23 cellular contexts compared by ENCODE assay signal in genomic region chr14:48748151-48748550, GRCh38.
DNase-seq lines count a peak whose midpoint lies in the region; ATAC-seq and TF ChIP-seq lines count a peak whose summit lies in the region.
"Had no signal": no experiment of that assay in that cellular context is flagged by ENCODE, and none has a peak within 500 bp of the region (broad histone marks: within the 10 kb centered on the region; RNA-seq: fewer than 3 reads in every experiment).

No MANE protein-coding gene starts in this region.

- H2AFZ ChIP-seq in SK-N-SH (ENCODE audit: low read depth) (no peak overlapping the region), smooth muscle cell (ENCODE audit: low read depth) (peak overlapping the region; percentile 55)
- H2AFZ ChIP-seq: PC-9 had no signal

- no peaks in the 10 kb centered on the region for H3K79me1 ChIP-seq in mesendoderm (ENCODE audit: low read length)

- TF ChIP-seq POLR2A in erythroblast (IDR thresholded peaks at IDR 0.05; ENCODE audit: low read length): no peak

- no peak overlapping the region for H4K8ac ChIP-seq in mesendoderm (ENCODE audit: low read depth, low read length)

- H3K4me2 ChIP-seq in SK-N-SH: no peak overlapping the region
- H3K4me2 ChIP-seq in mesendoderm (ENCODE audit: low read length): no peak overlapping the region
- H3K4me2 ChIP-seq in smooth muscle cell: peak overlapping the region; percentile 41
- H3K4me2 ChIP-seq: GM23338, PC-9 had no signal

- WGBS in SK-N-SH (ENCODE audit: low lambda C conversion rate): 38% methylated on average over 1 of the region's 1 CpG
- WGBS in mesendoderm (ENCODE audit: extremely low coverage, insufficient coverage, low lambda C conversion rate): no CpG with 5 or more reads among the region's 1 CpG
- 63% methylated on average over 1 of the region's 1 CpG for WGBS in smooth muscle cell (ENCODE audit: low lambda C conversion rate)

- no peak for TF ChIP-seq EP300 in SK-N-SH (IDR thresholded peaks at IDR 0.05; ENCODE audit: borderline replicate concordance in 1 of 2, low read depth in 1 of 2, low read length in 1 of 2)

- TF ChIP-seq RAD21 in SK-N-SH (IDR thresholded peaks at IDR 0.05; ENCODE audit: low read length): no peak

- CTCF ChIA-PET in SK-N-SH (lab: Yijun Ruan, JAX): no interaction called here

- H4K20me1 ChIP-seq in SK-N-SH (ENCODE audit: insufficient read depth) (no peaks in the 10 kb centered on the region), smooth muscle cell (ENCODE audit: low read depth) (no peaks in the 10 kb centered on the region)

- no peak for ATAC-seq in SK-N-SH treated with all-trans-retinoic acid at 6 μM for 48 hours
- ATAC-seq: GM23338, HepG2 had no signal

- no peak overlapping the region for H4K5ac ChIP-seq in mesendoderm (ENCODE audit: low read length)

- H3K4ac ChIP-seq in mesendoderm (ENCODE audit: low read depth, low read length): no peak overlapping the region

- H2BK5ac ChIP-seq in mesendoderm (ENCODE audit: low read length): no peak overlapping the region

- H3K9ac ChIP-seq in SK-N-SH (no peak overlapping the region), mesendoderm (ENCODE audit: low read length) (no peak overlapping the region), smooth muscle cell (ENCODE audit: low read depth) (no peak overlapping the region)

- no peak overlapping the region for H3K23ac ChIP-seq in mesendoderm (ENCODE audit: low read length)

- no peak for TF ChIP-seq CTCF in SK-N-SH (IDR thresholded peaks at IDR 0.05)
- no peak for TF ChIP-seq CTCF in smooth muscle cell (IDR thresholded peaks at IDR 0.05; ENCODE audit: borderline replicate concordance, insufficient read depth, poor library complexity, severe bottlenecking)

- no peak overlapping the region for H2BK120ac ChIP-seq in mesendoderm (ENCODE audit: low read depth, low read length)

- H3K27me3 ChIP-seq in SK-N-SH (ENCODE audit: insufficient read depth) (no peaks in the 10 kb centered on the region), mesendoderm (ENCODE audit: insufficient read depth, low read length, poor library complexity) (no peaks in the 10 kb centered on the region), smooth muscle cell (ENCODE audit: low read depth) (no peaks in the 10 kb centered on the region)

- H3K9me3 ChIP-seq in SK-N-SH (no peaks in the 10 kb centered on the region), smooth muscle cell (replicated peaks; ENCODE audit: low read depth) (no peaks in the 10 kb centered on the region)

- no peak overlapping the region for H2AK5ac ChIP-seq in mesendoderm (ENCODE audit: low read length)

- POLR2A ChIA-PET in SK-N-SH (lab: Yijun Ruan, JAX): no interaction called here

- H3K79me2 ChIP-seq in SK-N-SH (ENCODE audit: insufficient read depth) (no peaks in the 10 kb centered on the region), mesendoderm (ENCODE audit: control insufficient read depth, insufficient read depth, low read length) (no peaks in the 10 kb centered on the region), smooth muscle cell (ENCODE audit: low read depth) (no peaks in the 10 kb centered on the region)

- no peaks in the 10 kb centered on the region for H3K4me1 ChIP-seq in SK-N-SH (ENCODE audit: control insufficient read depth in 1 of 2, insufficient read depth in 2 of 2, low read depth in 1 of 2, low read length in 1 of 2)
- no peaks in the 10 kb centered on the region for H3K4me1 ChIP-seq in mesendoderm (ENCODE audit: control insufficient read depth, low read depth, low read length)
- H3K4me1 ChIP-seq in smooth muscle cell (ENCODE audit: low read depth): peaks cover 13% of the 10 kb centered on the region

- DNase-seq in SK-N-SH (no peak), NCI-H748 treated with DMSO at 0.1 percent for 48 hours (lab: John Stamatoyannopoulos, UW) (peak; percentile 42), mesendoderm (peak; percentile 50), smooth muscle cell (lab: John Stamatoyannopoulos, UW; ENCODE audit: unreplicated experiment) (no peak), NCI-H187 treated with DMSO at 0.1 percent for 48 hours (lab: John Stamatoyannopoulos, UW) (no peak), retina (no peak), erythroblast (lab: John Stamatoyannopoulos, UW) (no peak)
- DNase-seq: CD4-positive, CD25-positive, alpha-beta regulatory T cell; H9; Karpas-422; NCI-H1092; NCI-H1417 treated with DMSO at 0.1 percent for 48 hours; NCI-H1694 treated with DMSO at 0.1 percent for 48 hours; NCI-H2081 treated with DMSO at 0.1 percent for 48 hours; NCI-H524; NK-92 treated with Interleukin-12 subunit alpha and Interleukin-12 subunit beta, amount 100 ng/mL, for 24 hours; PC-9; Right ventricle myocardium superior; RPMI8226; SW 1271 had no signal

- H3K18ac ChIP-seq in mesendoderm (ENCODE audit: low read length): no peak overlapping the region

- H3F3A ChIP-seq in SK-N-SH (replicated peaks; ENCODE audit: insufficient read depth) (no peaks in the 10 kb centered on the region), smooth muscle cell (ENCODE audit: low read depth) (no peaks in the 10 kb centered on the region)

- no peaks in the 10 kb centered on the region for H3K36me3 ChIP-seq in SK-N-SH (replicated peaks in 1 of 2; ENCODE audit: control insufficient read depth in 1 of 2, insufficient read depth in 2 of 2, low read length in 1 of 2)
- H3K36me3 ChIP-seq in mesendoderm (ENCODE audit: control insufficient read depth, insufficient read depth, low read length): no peaks in the 10 kb centered on the region
- no peaks in the 10 kb centered on the region for H3K36me3 ChIP-seq in smooth muscle cell (ENCODE audit: low read depth)

- H3K56ac ChIP-seq in mesendoderm (ENCODE audit: low read length): no peak overlapping the region

- H3K9me2 ChIP-seq in SK-N-SH: no peaks in the 10 kb centered on the region

- H3K4me3 ChIP-seq in SK-N-SH (ENCODE audit: low read depth in 2 of 2, low read length in 1 of 2) (no peak overlapping the region), mesendoderm (ENCODE audit: low read length) (no peak overlapping the region), smooth muscle cell (no peak overlapping the region)
- H3K4me3 ChIP-seq: GM23338, PC-9 had no signal

- no peak overlapping the region for H2BK15ac ChIP-seq in mesendoderm (replicated peaks; ENCODE audit: low read depth)

- no peak overlapping the region for H3K27ac ChIP-seq in SK-N-SH (ENCODE audit: low read depth in 2 of 2, low read length in 1 of 2)
- no peak overlapping the region for H3K27ac ChIP-seq in mesendoderm (ENCODE audit: low read depth, low read length)
- H3K27ac ChIP-seq in smooth muscle cell (ENCODE audit: low read depth): peak overlapping the region; percentile 19
- H3K27ac ChIP-seq: PC-9 had no signal

TF ChIP-seq in SK-N-SH treated with all-trans-retinoic acid at 6 μM for 48 hours, 23 proteins besides CTCF, POLR2A, EP300 and RAD21:
- no peak for TF ChIP-seq ZFP3 (CRISPR knock-in tag; IDR thresholded peaks at IDR 0.05)
- peak; percentile 48 for TF ChIP-seq ISL1 (CRISPR knock-in tag; IDR thresholded peaks at IDR 0.05)
TF ChIP-seq in SK-N-SH treated with all-trans-retinoic acid at 6 μM for 48 hours: peak in this region for 1.

TF ChIP-seq in SK-N-SH, 30 proteins besides CTCF, POLR2A, EP300 and RAD21:
- TF ChIP-seq PBX3 (IDR thresholded peaks at IDR 0.05) (no peak), YY1 (IDR thresholded peaks at IDR 0.05; ENCODE audit: low read depth) (no peak), FOSL2 (IDR thresholded peaks at IDR 0.05; ENCODE audit: borderline replicate concordance, low read depth) (no peak)
- TF ChIP-seq, protein P1, sequence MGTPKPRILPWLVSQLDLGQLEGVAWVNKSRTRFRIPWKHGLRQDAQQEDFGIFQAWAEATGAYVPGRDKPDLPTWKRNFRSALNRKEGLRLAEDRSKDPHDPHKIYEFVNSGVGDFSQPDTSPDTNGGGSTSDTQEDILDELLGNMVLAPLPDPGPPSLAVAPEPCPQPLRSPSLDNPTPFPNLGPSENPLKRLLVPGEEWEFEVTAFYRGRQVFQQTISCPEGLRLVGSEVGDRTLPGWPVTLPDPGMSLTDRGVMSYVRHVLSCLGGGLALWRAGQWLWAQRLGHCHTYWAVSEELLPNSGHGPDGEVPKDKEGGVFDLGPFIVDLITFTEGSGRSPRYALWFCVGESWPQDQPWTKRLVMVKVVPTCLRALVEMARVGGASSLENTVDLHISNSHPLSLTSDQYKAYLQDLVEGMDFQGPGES (IDR thresholded peaks at IDR 0.05; ENCODE audit: low read depth, low read length): no peak

Comparison
In these comparisons a context has a peak if more than half of its experiments do, and no peak if none do; other contexts are left out.
1. DNase-seq: peak in NCI-H748 treated with DMSO at 0.1 percent for 48 hours (single experiment) and mesendoderm (single experiment); none in SK-N-SH (single experiment), smooth muscle cell (single experiment), NCI-H187 treated with DMSO at 0.1 percent for 48 hours (single experiment), retina (single experiment) and erythroblast (0 of 2).